8 cellular contexts compared by ENCODE assay signal in the genomic region with DNA sequence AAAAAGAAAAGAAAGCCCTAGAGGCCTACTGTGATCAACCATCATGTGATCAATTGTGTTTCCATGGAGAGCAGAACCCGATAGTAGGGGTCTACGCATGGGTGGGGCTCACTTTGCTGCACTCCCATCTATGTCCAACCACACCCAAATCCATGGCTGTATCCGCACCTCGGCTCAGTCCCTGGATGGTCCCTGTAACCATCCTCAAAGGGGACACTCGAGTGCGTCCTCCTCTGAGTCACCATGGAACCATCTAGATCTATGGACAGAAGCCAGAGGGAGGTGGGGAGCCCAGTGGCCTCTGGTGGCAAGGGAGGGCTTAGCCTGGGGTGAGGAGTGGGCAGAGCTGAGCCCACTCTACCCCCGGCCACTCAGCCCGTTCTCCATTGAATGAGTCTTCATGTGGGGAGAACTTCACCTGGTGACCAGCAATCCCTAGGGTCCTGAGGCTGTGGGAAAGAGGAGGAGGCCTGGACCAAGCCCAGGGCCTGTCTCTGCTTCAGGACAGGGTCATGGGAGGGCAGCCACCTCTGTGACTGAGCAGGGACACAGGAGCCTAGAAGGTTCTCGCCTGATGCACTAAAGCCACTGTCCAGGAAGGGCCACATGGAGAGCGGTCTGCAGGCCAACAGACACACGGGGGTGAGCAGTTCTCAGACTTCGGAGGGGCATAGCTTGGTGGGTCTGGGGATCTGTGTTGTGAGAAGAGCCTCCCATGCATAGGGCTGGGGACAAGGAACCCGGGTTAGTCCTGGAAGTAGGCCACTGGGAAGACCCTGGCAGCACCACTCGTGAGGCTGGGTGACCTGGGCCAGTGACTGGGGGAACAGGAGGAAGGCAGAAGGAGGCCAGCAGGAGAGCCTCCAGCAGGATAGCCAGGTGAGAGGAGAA. TPM values are rescaled to one million over a fixed set of nuclear protein-coding genes. Genes with fewer than 3 reads are reported as not detected.
DNase-seq lines count a peak whose midpoint lies in the region; ATAC-seq and TF ChIP-seq lines count a peak whose summit lies in the region.

No MANE protein-coding gene starts in this region.

- DNase-seq in AG10803 (ENCODE audit: low read depth) (no peak), LNCaP clone FGC (ENCODE audit: low read depth) (no peak), colonic mucosa (no peak), glomerular visceral epithelial cell (ENCODE audit: extremely low spot score) (no peak), NCI-H510A treated with DMSO at 0.1 percent for 48 hours (lab: John Stamatoyannopoulos, UW) (no peak), KBM-7 (no peak)
- no peak for DNase-seq in naive thymus-derived CD4-positive, alpha-beta T cell

- peaks cover 19 to 45% (median 25%) of the 10 kb centered on the region in 5 donors for H3K27me3 Mint-ChIP-seq in naive thymus-derived CD4-positive, alpha-beta T cell

- POLR2A ChIA-PET in naive thymus-derived CD4-positive, alpha-beta T cell (lab: Charles Lee), result no interaction called here

- H3K36me3 ChIP-seq in colonic mucosa, result no peaks in the 10 kb centered on the region
- H3K36me3 ChIP-seq in naive thymus-derived CD4-positive, alpha-beta T cell (ENCODE audit: control insufficient read depth in 2 of 3, insufficient read depth in 3 of 3, low read length in 3 of 3), result no peaks in the 10 kb centered on the region

- in situ Hi-C loops in KBM-7 (cut with MboI; ENCODE audit: low pct_unique_long_range_greater_than_20kb, low sequenced_read_pairs), result loop anchor here (10.0 kb wide), 1 partner anchor 71 kb away; no protein-coding TSS in a partner anchor

- no peak for TF ChIP-seq CTCF in AG10803 (conservative IDR thresholded peaks at IDR 0.05; ENCODE audit: low read length)
- TF ChIP-seq CTCF in LNCaP clone FGC (IDR thresholded peaks at IDR 0.05; ENCODE audit: control insufficient read depth, extremely low read depth, insufficient read depth), result no peak
- TF ChIP-seq CTCF in colonic mucosa (IDR thresholded peaks at IDR 0.05), result no peak

- H3K9me3 Mint-ChIP-seq in naive thymus-derived CD4-positive, alpha-beta T cell, result peaks cover 0 to 5% (median 0%) of the 10 kb centered on the region in 11 donors

- no peak overlapping the region for H3K27ac ChIP-seq in colonic mucosa
- peak overlapping the region; percentile 75 for H3K27ac ChIP-seq in naive thymus-derived CD4-positive, alpha-beta T cell (ENCODE audit: low read depth, low read length)

- ATAC-seq in naive thymus-derived CD4-positive, alpha-beta T cell, result no peak
- no peak for ATAC-seq in GM18858 (IDR thresholded peaks at IDR 0.05; ENCODE audit: unreplicated experiment)

- H3K36me3 Mint-ChIP-seq in naive thymus-derived CD4-positive, alpha-beta T cell, result peaks cover 0 to 24% (median 0%) of the 10 kb centered on the region in 5 donors

- CTCF ChIA-PET in naive thymus-derived CD4-positive, alpha-beta T cell (lab: Charles Lee), result no interaction called here

- H3K4me1 Mint-ChIP-seq in naive thymus-derived CD4-positive, alpha-beta T cell, result peaks cover 7 to 48% (median 20%) of the 10 kb centered on the region in 7 donors

- intact Hi-C loops in colonic mucosa (cut with DNase I), result no loop called here
- intact Hi-C loops in naive thymus-derived CD4-positive, alpha-beta T cell (cut with micrococcal nuclease), result loop anchor here (1.0 to 10.0 kb wide), 14 partner anchors 11 to 1449 kb away; partner anchors contain the start of genes LRP11 (in 2 of the 2), ULBP1 (in 2 of the 2), ULBP3 (in 2 of the 2) and GINM1 (in 1 of the 2)

- H3K4me3 Mint-ChIP-seq in naive thymus-derived CD4-positive, alpha-beta T cell, result peak overlapping the region; percentile 78 to 96 (median 91)

- H3K9me3 ChIP-seq in colonic mucosa, result no peaks in the 10 kb centered on the region
- H3K9me3 ChIP-seq in naive thymus-derived CD4-positive, alpha-beta T cell (ENCODE audit: control insufficient read depth in 2 of 3, low read length in 3 of 3), result no peaks in the 10 kb centered on the region

- H3K27ac Mint-ChIP-seq in naive thymus-derived CD4-positive, alpha-beta T cell, result peak overlapping the region in 6 of 9 donors; percentile 29 to 95 (median 88)

- H3K4me3 ChIP-seq in AG10803 (ENCODE audit: low read length), result peak overlapping the region; percentile 69
- peak overlapping the region; percentile 67 for H3K4me3 ChIP-seq in LNCaP clone FGC (ENCODE audit: low read depth, low read length)
- H3K4me3 ChIP-seq in colonic mucosa, result peak overlapping the region; percentile 38
- H3K4me3 ChIP-seq in naive thymus-derived CD4-positive, alpha-beta T cell (ENCODE audit: low read length), result peak overlapping the region; percentile 87

- H3K27me3 ChIP-seq in colonic mucosa, result no peaks in the 10 kb centered on the region
- H3K27me3 ChIP-seq in naive thymus-derived CD4-positive, alpha-beta T cell (ENCODE audit: control insufficient read depth in 2 of 2, insufficient read depth in 2 of 2, low read length in 2 of 2), result peaks cover 0 to 5% of the 10 kb centered on the region in 2 donors

- peak overlapping the region in 1 of 2 donors; percentile 32 for H3K9ac ChIP-seq in colonic mucosa (ENCODE audit: low read depth in 2 of 2, low read length in 2 of 2)

- peaks cover 5% of the 10 kb centered on the region for H3K4me1 ChIP-seq in colonic mucosa
- H3K4me1 ChIP-seq in naive thymus-derived CD4-positive, alpha-beta T cell (ENCODE audit: control insufficient read depth in 2 of 2, insufficient read depth in 2 of 2, low read length in 2 of 2), result peaks cover 13 to 25% of the 10 kb centered on the region in 2 donors

RNA-seq across cellular contexts. Expression of gene RAET1L, which starts 19.3 kb away (rescaled TPM):
- 1 to 10 TPM in 1 of 2 donors, under 1 TPM in 1; 0.24 to 3.2 TPM for total RNA-seq in colonic mucosa
- not detected for total RNA-seq in naive thymus-derived CD4-positive, alpha-beta T cell
- polyA plus RNA-seq in naive thymus-derived CD4-positive, alpha-beta T cell, result not detected

RNA-seq across cellular contexts. Expression of gene ULBP1, which starts 42.3 kb away (rescaled TPM):
- total RNA-seq in colonic mucosa, result not detected
- total RNA-seq in naive thymus-derived CD4-positive, alpha-beta T cell, result 1 to 10 TPM in 1 of 5 experiments, not detected in 4; 1.4 TPM
- not detected for polyA plus RNA-seq in naive thymus-derived CD4-positive, alpha-beta T cell
